15 cellular contexts compared by ENCODE assay signal in genomic region chr10:118151461-118151860, GRCh38.
DNase-seq lines count a peak whose midpoint lies in the region; ATAC-seq and TF ChIP-seq lines count a peak whose summit lies in the region.
"Had no signal": no experiment of that assay in that cellular context is flagged by ENCODE, and none has a peak within 500 bp of the region (broad histone marks: within the 10 kb centered on the region; RNA-seq: fewer than 3 reads in every experiment).

No MANE protein-coding gene starts in this region.

- no peak overlapping the region for H2BK12ac ChIP-seq in trophoblast cell (ENCODE audit: low read length)

- H3K4me1 Mint-ChIP-seq in type B pancreatic cell (ENCODE audit: unreplicated experiment) = peaks cover 5% of the 10 kb centered on the region
- H3K4me1 Mint-ChIP-seq: B cell; CD4-positive, alpha-beta memory T cell had no signal

- TF ChIP-seq POLR2A in IMR-90 (IDR thresholded peaks at IDR 0.05; ENCODE audit: low read depth, low read length) = no peak

- H3K4me3 Mint-ChIP-seq in type B pancreatic cell = no peak overlapping the region
- H3K4me3 Mint-ChIP-seq: B cell; CD4-positive, alpha-beta memory T cell; GM23338 had no signal

- no peak overlapping the region for H2BK20ac ChIP-seq in IMR-90 (ENCODE audit: low read depth, low read length)

- no peaks in the 10 kb centered on the region for H3K9me1 ChIP-seq in IMR-90 (ENCODE audit: insufficient read depth, low read length)

- 57% methylated on average over 1 of the region's 2 CpGs; no CpG with 5 or more reads in 1 of the 2 experiments for WGBS in IMR-90 (ENCODE audit: extremely low coverage in 2 of 2, insufficient read length in 1 of 2), 2 experiments
- WGBS in hepatocyte (ENCODE audit: low lambda C conversion rate, missing lambda C conversion rate) = 38% methylated on average over 2 of the region's 2 CpGs
- WGBS in trophoblast cell (ENCODE audit: extremely low coverage, insufficient coverage, insufficient read length) = no CpG with 5 or more reads among the region's 2 CpGs

- no peak overlapping the region for H4K12ac ChIP-seq in trophoblast cell (ENCODE audit: low read depth, low read length)

- in situ Hi-C loops in IMR-90 (cut with MboI; ENCODE audit: low sequenced_read_pairs) = no loop called here

- no peak overlapping the region for H4K91ac ChIP-seq in IMR-90 (ENCODE audit: insufficient read depth, low read depth, low read length)
- H4K91ac ChIP-seq in trophoblast cell (ENCODE audit: low read depth, low read length) = no peak overlapping the region

- H3K4me3 ChIP-seq in IMR-90 (ENCODE audit: insufficient read depth, low read depth, low read length) = no peak overlapping the region
- no peak overlapping the region for H3K4me3 ChIP-seq in hepatocyte
- no peak overlapping the region for H3K4me3 ChIP-seq in trophoblast cell (ENCODE audit: low read depth, low read length)
- H3K4me3 ChIP-seq: GM12878, GM23338 had no signal

- CTCF ChIA-PET in IMR-90 (lab: Yijun Ruan, JAX) = no interaction called here

- H3K14ac ChIP-seq in IMR-90 (replicated peaks; ENCODE audit: low read depth, low read length) (no peak overlapping the region), trophoblast cell (ENCODE audit: low read length) (no peak overlapping the region)

- H3K79me2 ChIP-seq in hepatocyte (no peaks in the 10 kb centered on the region), trophoblast cell (ENCODE audit: control insufficient read depth, insufficient read depth, low read length, poor library complexity) (no peaks in the 10 kb centered on the region)

- H3K36me3 Mint-ChIP-seq in type B pancreatic cell = no peaks in the 10 kb centered on the region
- H3K36me3 Mint-ChIP-seq: CD4-positive, alpha-beta memory T cell had no signal

- no peak overlapping the region for H2BK15ac ChIP-seq in IMR-90 (ENCODE audit: low read depth, low read length)

- no TSS peak for BruUV-seq in IMR-90 (replicated peaks; lab: Mats Ljungman, UMichigan)

- H3K27me3 Mint-ChIP-seq in type B pancreatic cell = no peaks in the 10 kb centered on the region

- no peak overlapping the region for H3K56ac ChIP-seq in IMR-90 (ENCODE audit: extremely low read depth, insufficient read depth, low read length)

- no peaks in the 10 kb centered on the region for H3K79me1 ChIP-seq in IMR-90 (ENCODE audit: low read depth in 1 of 2, low read length in 2 of 2)
- H3K79me1 ChIP-seq in trophoblast cell (ENCODE audit: low read length) = no peaks in the 10 kb centered on the region

- H4K8ac ChIP-seq in IMR-90 (ENCODE audit: low read depth in 2 of 2, low read length in 2 of 2) (no peak overlapping the region), trophoblast cell (ENCODE audit: low read depth, low read length) (no peak overlapping the region)

- H3K9me2 ChIP-seq in hepatocyte (replicated peaks; ENCODE audit: insufficient read depth) = no peaks in the 10 kb centered on the region

- H2AFZ ChIP-seq in IMR-90 (replicated peaks; ENCODE audit: low read length, poor library complexity) = peak overlapping the region; percentile 67
- H2AFZ ChIP-seq in hepatocyte = no peak overlapping the region
- no peak overlapping the region for H2AFZ ChIP-seq in trophoblast cell (ENCODE audit: insufficient read depth, low read length, poor library complexity)
- H2AFZ ChIP-seq: GM23338 had no signal

- intact Hi-C loops in IMR-90 (cut with micrococcal nuclease) = no loop called here

- POLR2A ChIA-PET in IMR-90 (lab: Charles Lee; ENCODE audit: unreplicated experiment) = no interaction called here

- H4K20me1 ChIP-seq in IMR-90 (ENCODE audit: insufficient read depth, low read length) (no peaks in the 10 kb centered on the region), hepatocyte (ENCODE audit: insufficient read depth, poor library complexity, severe bottlenecking) (no peaks in the 10 kb centered on the region)

- no peak for ATAC-seq in IMR-90 (ENCODE audit: low read depth)
- ATAC-seq in GM19035 (IDR thresholded peaks at IDR 0.05; ENCODE audit: unreplicated experiment) = no peak
- ATAC-seq: GM12878, GM23338 had no signal

- no peak overlapping the region for H3K27ac ChIP-seq in IMR-90 (ENCODE audit: insufficient read depth, low read length)
- H3K27ac ChIP-seq in hepatocyte = peak overlapping the region; percentile 20
- H3K27ac ChIP-seq in trophoblast cell (ENCODE audit: low read depth, low read length) = no peak overlapping the region

- no peak for DNase-seq in IMR-90
- DNase-seq in hepatocyte (ENCODE audit: low spot score) = peak; percentile 66
- DNase-seq in trophoblast cell = peak; percentile 35 to 65
- no peak for DNase-seq in type B pancreatic cell (ENCODE audit: extremely low spot score, unreplicated experiment)
- DNase-seq in T-helper 9 cell = no peak
- DNase-seq in SIG-M5 treated with dmso at 0.1 percent for 504 hours (lab: John Stamatoyannopoulos, UW; ENCODE audit: unreplicated experiment) = no peak
- DNase-seq: C1 segment of cervical spinal cord; Calu3; CD4-positive, alpha-beta memory T cell; DMS 273 treated with DMSO at 0.1 percent for 48 hours; H7 had no signal

- H2AK5ac ChIP-seq in IMR-90 (ENCODE audit: low read depth, low read length) = no peak overlapping the region
- H2AK5ac ChIP-seq in trophoblast cell (ENCODE audit: low read length) = no peak overlapping the region

- H3K4me2 ChIP-seq in IMR-90 (ENCODE audit: low read depth, low read length) = no peak overlapping the region
- no peak overlapping the region for H3K4me2 ChIP-seq in hepatocyte
- no peak overlapping the region for H3K4me2 ChIP-seq in trophoblast cell (ENCODE audit: low read length)
- H3K4me2 ChIP-seq: GM23338 had no signal

- H3K23ac ChIP-seq in IMR-90 (ENCODE audit: low read depth, low read length) (no peak overlapping the region), trophoblast cell (ENCODE audit: low read length) (no peak overlapping the region)

- peak overlapping the region; percentile 0 for H3K27ac Mint-ChIP-seq in type B pancreatic cell
- H3K27ac Mint-ChIP-seq: B cell; CD4-positive, alpha-beta memory T cell; GM23338 had no signal

- peaks cover 5% of the 10 kb centered on the region for H3K9me3 Mint-ChIP-seq in type B pancreatic cell

- dilution Hi-C loops in IMR-90 (cut with HindIII; ENCODE audit: low sequenced_read_pairs, unreplicated experiment) = no loop called here

- no peak overlapping the region for H4K5ac ChIP-seq in IMR-90 (ENCODE audit: low read depth, low read length)

- H3K36me3 ChIP-seq in IMR-90 (ENCODE audit: control insufficient read depth, insufficient read depth, low read length) (no peaks in the 10 kb centered on the region), hepatocyte (replicated peaks; ENCODE audit: insufficient read depth, low read depth) (no peaks in the 10 kb centered on the region), trophoblast cell (ENCODE audit: control insufficient read depth in 1 of 2, insufficient read depth in 2 of 2, low read length in 2 of 2) (no peaks in the 10 kb centered on the region)

- H3K9me3 ChIP-seq in IMR-90 (ENCODE audit: control insufficient read depth, insufficient read depth, low read length) (peaks cover 3% of the 10 kb centered on the region; the same call in 1 of the 2 replicates), hepatocyte (ENCODE audit: low read depth) (no peaks in the 10 kb centered on the region), trophoblast cell (ENCODE audit: insufficient read depth, low read depth, low read length) (no peaks in the 10 kb centered on the region)

- H3K4me1 ChIP-seq in IMR-90 (ENCODE audit: control insufficient read depth, insufficient read depth, low read length) = no peaks in the 10 kb centered on the region
- H3K4me1 ChIP-seq in hepatocyte (ENCODE audit: insufficient read depth) = peaks cover 7% of the 10 kb centered on the region
- no peaks in the 10 kb centered on the region for H3K4me1 ChIP-seq in trophoblast cell (ENCODE audit: control insufficient read depth in 1 of 2, insufficient read depth in 2 of 2, low read length in 2 of 2)

- no peak for TF ChIP-seq RAD21 in IMR-90 (IDR thresholded peaks at IDR 0.05; ENCODE audit: low read length)

- H3K4ac ChIP-seq in IMR-90 (ENCODE audit: low read depth, low read length) = no peak overlapping the region
- no peak overlapping the region for H3K4ac ChIP-seq in trophoblast cell (ENCODE audit: low read depth, low read length)

- H2BK5ac ChIP-seq in IMR-90 (ENCODE audit: low read depth, low read length, poor library complexity, severe bottlenecking) = no peak overlapping the region
- no peak overlapping the region for H2BK5ac ChIP-seq in trophoblast cell (ENCODE audit: low read depth, low read length, poor library complexity)

- H3K9ac ChIP-seq in IMR-90 (ENCODE audit: low read depth, low read length) (no peak overlapping the region), trophoblast cell (ENCODE audit: low read length) (no peak overlapping the region)

- no peak overlapping the region for H2AK9ac ChIP-seq in IMR-90 (replicated peaks; ENCODE audit: low read depth, low read length, poor library complexity)

- H3K27me3 ChIP-seq in IMR-90 (ENCODE audit: control insufficient read depth, insufficient read depth, low read length) (no peaks in the 10 kb centered on the region), hepatocyte (no peaks in the 10 kb centered on the region), trophoblast cell (ENCODE audit: insufficient read depth, low read length) (no peaks in the 10 kb centered on the region)

- H2BK120ac ChIP-seq in IMR-90 (ENCODE audit: low read depth, low read length) = no peak overlapping the region
- H2BK120ac ChIP-seq in trophoblast cell (ENCODE audit: insufficient read depth, low read length, poor library complexity) = no peak overlapping the region

- TF ChIP-seq CTCF in IMR-90 (conservative IDR thresholded peaks at IDR 0.05; ENCODE audit: low read depth, low read length) = no peak
- no peak for TF ChIP-seq CTCF in hepatocyte (IDR thresholded peaks at IDR 0.05; ENCODE audit: poor library complexity)
- TF ChIP-seq CTCF in type B pancreatic cell (conservative IDR thresholded peaks at IDR 0.05) = no peak

- H3K18ac ChIP-seq in IMR-90 (ENCODE audit: low read depth, low read length) (no peak overlapping the region), trophoblast cell (ENCODE audit: low read length) (no peak overlapping the region)

TF ChIP-seq in IMR-90, 13 proteins besides CTCF, POLR2A, EP300 and RAD21 (continues in another document):
- TF ChIP-seq BHLHE40 (IDR thresholded peaks at IDR 0.05; ENCODE audit: low read depth, low read length) = no peak
- no peak for TF ChIP-seq CEBPB (IDR thresholded peaks at IDR 0.05; ENCODE audit: low read depth, low read length)
- TF ChIP-seq FOS (IDR thresholded peaks at IDR 0.05; ENCODE audit: low read depth, low read length) = no peak
- no peak for TF ChIP-seq ELK1 (IDR thresholded peaks at IDR 0.05; ENCODE audit: borderline replicate concordance, low read depth, low read length)
- TF ChIP-seq NFE2L2 (IDR thresholded peaks at IDR 0.05; ENCODE audit: low read depth, low read length) = no peak

Comparison
In these comparisons a context has a peak if more than half of its experiments do, and no peak if none do; other contexts are left out.
1. DNase-seq: peak in hepatocyte (single experiment) and trophoblast cell (2 of 2); none in IMR-90 (single experiment), type B pancreatic cell (single experiment), T-helper 9 cell (single experiment) and SIG-M5 treated with dmso at 0.1 percent for 504 hours (single experiment).